In the genomic region with DNA sequence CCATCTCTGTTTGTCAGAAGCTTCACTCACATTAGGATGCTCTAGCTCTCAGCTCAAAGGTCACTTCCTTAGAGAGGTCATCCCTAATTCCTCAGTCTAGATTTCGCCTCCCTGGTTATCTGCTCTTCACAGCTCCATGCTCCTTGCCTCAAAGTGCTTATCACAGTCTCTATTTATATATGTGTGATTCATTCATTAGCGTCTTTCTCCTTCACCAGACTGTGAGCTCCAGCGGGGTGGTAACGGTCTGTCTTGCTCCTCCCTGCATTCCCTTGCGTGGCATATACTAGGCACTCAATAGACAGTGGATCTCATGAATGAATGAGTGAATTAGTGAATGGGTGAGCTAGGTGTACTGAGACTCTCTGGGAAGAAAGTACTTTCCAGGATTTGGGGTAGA, we compare ENCODE assay signal across 1 cellular context.
TF ChIP-seq lines count a peak whose summit lies in the region.

No MANE protein-coding gene starts in this region.

TF ChIP-seq in IMR-90, 13 proteins besides CTCF, POLR2A, EP300 and RAD21:
- no peak for TF ChIP-seq CHD1 (IDR thresholded peaks at IDR 0.05; ENCODE audit: low read depth, low read length)
